ENCODE assay signal across 1 cellular context in genomic region chr2:106282816-106283215, GRCh38.
A peak's percentile ranks its signal among the peaks of the same experiment; 100 is the strongest.
TF ChIP-seq lines count a peak whose summit lies in the region.

No MANE protein-coding gene starts in this region.

TF ChIP-seq in HepG2, 621 proteins besides CTCF, POLR2A, EP300 and RAD21 (continued from another document):
- TF ChIP-seq HMGXB4 (CRISPR knock-in tag; IDR thresholded peaks at IDR 0.05; ENCODE audit: borderline replicate concordance in 1 of 2, low read depth in 1 of 2) = peak in 1 of 2 experiments; percentile 17; a peak in 1 of 4 replicates
- TF ChIP-seq TMF1 (CRISPR knock-in tag; IDR thresholded peaks at IDR 0.05; ENCODE audit: low read depth) = no peak
- no peak for TF ChIP-seq STAT6 (CRISPR knock-in tag; IDR thresholded peaks at IDR 0.05; ENCODE audit: borderline replicate concordance)
- TF ChIP-seq SOX13 (IDR thresholded peaks at IDR 0.05) = no peak
- TF ChIP-seq SOX13 (CRISPR knock-in tag; conservative IDR thresholded peaks at IDR 0.05 in 1 of 2, IDR thresholded peaks at IDR 0.05 in 1 of 2) = 0 out of 4 replicates have a peak, but pooled peaks of 1 of the 2 experiments have one; percentile 8
- no peak for TF ChIP-seq PLSCR1 (CRISPR knock-in tag; IDR thresholded peaks at IDR 0.05; ENCODE audit: borderline replicate concordance)
- TF ChIP-seq KDM1A (CRISPR knock-in tag; IDR thresholded peaks at IDR 0.05) = peak; percentile 21; the same call in 1 of the 2 replicates
- TF ChIP-seq RFX3 (CRISPR knock-in tag; IDR thresholded peaks at IDR 0.05) = peak; percentile 70
- TF ChIP-seq PRMT3 (CRISPR knock-in tag; IDR thresholded peaks at IDR 0.05; ENCODE audit: borderline replicate concordance, low read depth) = 0 out of 2 replicates have a peak, but pooled peaks have one; percentile 28
- TF ChIP-seq RFX1 (IDR thresholded peaks at IDR 0.05) = peak; percentile 21; the same call in 1 of the 2 replicates
- 0 out of 2 replicates have a peak, but pooled peaks have one; percentile 2 for TF ChIP-seq ZFX (CRISPR knock-in tag; IDR thresholded peaks at IDR 0.05; ENCODE audit: low read depth)
- TF ChIP-seq FOXO4 (CRISPR knock-in tag; conservative IDR thresholded peaks at IDR 0.05) = 0 out of 2 replicates have a peak, but pooled peaks have one; percentile 44
- TF ChIP-seq NR2F2 (IDR thresholded peaks at IDR 0.05; ENCODE audit: borderline replicate concordance, low read depth) = no peak
- peak; percentile 50; the same call in 1 of the 2 replicates for TF ChIP-seq BRD4 (CRISPR knock-in tag; IDR thresholded peaks at IDR 0.05)
- TF ChIP-seq RBFOX2 (IDR thresholded peaks at IDR 0.05; ENCODE audit: low read depth, low read length) = no peak
